In genomic region chr9:131625848-131626670, GRCh38 we compare ENCODE assay signal across 14 cellular contexts.
DNase-seq lines count a peak whose midpoint lies in the region; ATAC-seq, FAIRE-seq and TF ChIP-seq lines count a peak whose summit lies in the region.
"Had no signal": no experiment of that assay in that cellular context is flagged by ENCODE, and none has a peak within 500 bp of the region (broad histone marks: within the 10 kb centered on the region; RNA-seq: fewer than 3 reads in every experiment).

No MANE protein-coding gene starts in this region.

- 0 out of 2 replicates have a peak, but pooled peaks cover 3% of the 10 kb centered on the region for H4K20me1 ChIP-seq in PC-9 (ENCODE audit: insufficient read depth)

- H3K79me2 ChIP-seq in PC-9 (ENCODE audit: low read depth), result no peaks in the 10 kb centered on the region

- ATAC-seq in heart right ventricle, result no peak
- ATAC-seq in Right ventricle myocardium superior (ENCODE audit: poor library complexity), result no peak

- CTCF ChIA-PET in PC-9 (lab: Charles Lee), result no interaction called here

- H3K4me1 ChIP-seq in heart right ventricle (peaks cover 14 to 98% (median 39%) of the 10 kb centered on the region in 9 donors), kidney (ENCODE audit: control insufficient read depth in 1 of 2, insufficient read depth in 1 of 2, low read depth in 1 of 2, low read length in 2 of 2) (peaks cover 0 to 3% of the 10 kb centered on the region in 2 donors), transverse colon (peaks cover 3 to 49% (median 30%) of the 10 kb centered on the region in 4 donors), PC-9 (replicated peaks; ENCODE audit: insufficient read depth) (peaks cover 12% of the 10 kb centered on the region; the same call in 1 of the 2 replicates), esophagus muscularis mucosa (peaks cover 8 to 33% (median 11%) of the 10 kb centered on the region in 4 donors)

- no peak overlapping the region for H3K4me3 ChIP-seq in heart right ventricle
- no peak overlapping the region for H3K4me3 ChIP-seq in kidney (ENCODE audit: low read length in 2 of 2)
- H3K4me3 ChIP-seq in transverse colon, result no peak overlapping the region
- H3K4me3 ChIP-seq in PC-9, result no peak overlapping the region
- H3K4me3 ChIP-seq in esophagus muscularis mucosa, result no peak overlapping the region

- no peak overlapping the region for H2AFZ ChIP-seq in PC-9

- H3K36me3 ChIP-seq in heart right ventricle (peaks cover 0 to 96% (median 30%) of the 10 kb centered on the region in 9 donors), kidney (ENCODE audit: control insufficient read depth in 1 of 2, insufficient read depth in 2 of 2, low read length in 2 of 2) (peaks cover 15 to 23% of the 10 kb centered on the region in 2 donors), transverse colon (peaks cover 0 to 12% (median 2%) of the 10 kb centered on the region in 4 donors), PC-9 (ENCODE audit: low read depth) (no peaks in the 10 kb centered on the region; the same call in 1 of the 2 replicates), esophagus muscularis mucosa (peaks cover 15 to 80% (median 64%) of the 10 kb centered on the region in 4 donors)

- no TSS peak for BruUV-seq in PC-9 (replicated peaks; lab: Mats Ljungman, UMichigan)

- WGBS in heart right ventricle, 2 donors, result 88 to 91% methylated on average over 28 of the region's 28 CpGs
- WGBS in transverse colon (ENCODE audit: low coverage in 1 of 2), 2 donors, result 78 to 81% methylated on average over 8 to 27 of the region's 28 CpGs
- WGBS in esophagus muscularis mucosa, result 87% methylated on average over 25 of the region's 28 CpGs

- no peak for TF ChIP-seq POLR2A in transverse colon (IDR thresholded peaks at IDR 0.05)
- TF ChIP-seq POLR2A in esophagus muscularis mucosa (IDR thresholded peaks at IDR 0.05; ENCODE audit: low read depth), result no peak

- H3K4me2 ChIP-seq in PC-9, result no peak overlapping the region

- DNase-seq in heart right ventricle, result no peak
- DNase-seq in Right ventricle myocardium superior, result no peak
- peak; percentile 64 for DNase-seq in kidney
- no peak for DNase-seq in transverse colon
- DNase-seq in PC-9, result no peak
- no peak for DNase-seq in esophagus muscularis mucosa (ENCODE audit: extremely low spot score)
- no peak for DNase-seq in NCI-H345 (lab: John Stamatoyannopoulos, UW)
- DNase-seq: activated CD4-positive, CD25-positive, alpha-beta regulatory T cell; activated naive CD4-positive, alpha-beta T cell treated with anti-CD3 and anti-CD28 coated beads, Interleukin-2, amount 50 U/mL, for 16 hours; MV-4-11; small intestine had no signal

- intact Hi-C loops in heart right ventricle (cut with DNase I) (loop anchor here in 1 of 10 donors (10.0 kb wide), 1 partner anchor 431 kb away; no protein-coding TSS in a partner anchor), Right ventricle myocardium superior (cut with DNase I) (no loop called here), kidney (cut with DNase I) (no loop called here), transverse colon (cut with DNase I; ENCODE audit: low total_unique reads) (no loop called here), PC-9 (cut with micrococcal nuclease; ENCODE audit: unreplicated experiment) (no loop called here), esophagus muscularis mucosa (cut with DNase I) (no loop called here)

- peaks cover 6% of the 10 kb centered on the region; the same call in 1 of the 2 replicates for H3F3A ChIP-seq in PC-9 (ENCODE audit: insufficient read depth, low read depth)

- H3K9me3 ChIP-seq in heart right ventricle (no peaks in the 10 kb centered on the region), kidney (ENCODE audit: control insufficient read depth in 1 of 2, low read length in 2 of 2) (no peaks in the 10 kb centered on the region), transverse colon (no peaks in the 10 kb centered on the region), PC-9 (ENCODE audit: insufficient read depth, low read depth) (no peaks in the 10 kb centered on the region), esophagus muscularis mucosa (no peaks in the 10 kb centered on the region)

- POLR2A ChIA-PET in PC-9 (lab: Charles Lee; ENCODE audit: unreplicated experiment), result no interaction called here

- no peak overlapping the region for H3K9ac ChIP-seq in kidney (ENCODE audit: low read length in 2 of 2)

- TF ChIP-seq CTCF in heart right ventricle (IDR thresholded peaks at IDR 0.05), result no peak
- no peak for TF ChIP-seq CTCF in VCaP (conservative IDR thresholded peaks at IDR 0.05)
- TF ChIP-seq CTCF in kidney (IDR thresholded peaks at IDR 0.05; ENCODE audit: borderline replicate concordance, extremely low read depth, insufficient read depth), result no peak
- TF ChIP-seq CTCF in transverse colon (IDR thresholded peaks at IDR 0.05), result no peak
- TF ChIP-seq CTCF in PC-9 (conservative IDR thresholded peaks at IDR 0.05), result no peak
- TF ChIP-seq CTCF in esophagus muscularis mucosa (IDR thresholded peaks at IDR 0.05), result no peak

- no peaks in the 10 kb centered on the region for H3K27me3 ChIP-seq in heart right ventricle
- H3K27me3 ChIP-seq in transverse colon, result no peaks in the 10 kb centered on the region
- H3K27me3 ChIP-seq in PC-9 (ENCODE audit: insufficient read depth, low read depth), result no peaks in the 10 kb centered on the region
- no peaks in the 10 kb centered on the region for H3K27me3 ChIP-seq in esophagus muscularis mucosa

- H3K9me2 ChIP-seq in PC-9 (ENCODE audit: insufficient read depth), result no peaks in the 10 kb centered on the region

- TF ChIP-seq EP300 in transverse colon (IDR thresholded peaks at IDR 0.05; ENCODE audit: low read depth), result no peak
- TF ChIP-seq EP300 in esophagus muscularis mucosa (IDR thresholded peaks at IDR 0.05), result no peak

- in situ Hi-C loops in transverse colon (cut with MboI; ENCODE audit: low pct_ligation_motif_present in 1 of 4, low pct_unique_long_range_greater_than_20kb in 1 of 4, low sequenced_read_pairs in 3 of 4), result no loop called here

- H3K27ac ChIP-seq in heart right ventricle (peak overlapping the region in 7 of 10 donors; percentile 45 to 94 (median 68)), VCaP (peak overlapping the region; percentile 65), kidney (ENCODE audit: low read depth in 2 of 2, low read length in 2 of 2) (no peak overlapping the region), transverse colon (peak overlapping the region; percentile 20 to 60 (median 38)), PC-9 (no peak overlapping the region), esophagus muscularis mucosa (replicated peaks in 1 of 4) (no peak overlapping the region)
- H3K27ac ChIP-seq: HL-60 had no signal

- no peak for FAIRE-seq in kidney (lab: Jason Lieb, UNC)
- FAIRE-seq: colon, small intestine had no signal

Comparison
In these comparisons a context has a peak if more than half of its experiments do, and no peak if none do; other contexts are left out.
1. H3K27ac ChIP-seq: peak in heart right ventricle (7 of 10), VCaP (single experiment) and transverse colon (4 of 4); none in kidney (0 of 2), PC-9 (single experiment) and esophagus muscularis mucosa (0 of 4).